Comparison of ENCODE assay signal across 21 cellular contexts in the genomic region with DNA sequence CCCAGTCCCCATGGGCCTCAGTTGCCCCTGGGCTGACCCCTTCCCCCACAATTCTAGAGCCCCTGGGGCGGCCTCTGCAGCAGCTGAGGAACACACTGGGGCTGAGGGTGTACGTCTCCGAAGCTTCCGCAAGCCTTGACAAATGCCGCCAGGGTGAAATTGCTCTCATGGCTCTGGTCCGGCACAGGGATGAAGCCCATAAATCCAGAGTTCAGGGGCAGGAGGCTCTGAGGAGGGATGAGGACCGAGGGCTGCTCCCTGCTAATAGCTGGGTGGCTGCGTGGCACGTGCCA. TPM values are rescaled to one million over a fixed set of nuclear protein-coding genes. Genes with fewer than 3 reads are reported as not detected.
DNase-seq lines count a peak whose midpoint lies in the region; ATAC-seq and TF ChIP-seq lines count a peak whose summit lies in the region.
"Had no signal": no experiment of that assay in that cellular context is flagged by ENCODE, and none has a peak within 500 bp of the region (broad histone marks: within the 10 kb centered on the region; RNA-seq: fewer than 3 reads in every experiment).

No MANE protein-coding gene starts in this region.

- H2AFZ ChIP-seq in PC-3 (ENCODE audit: low read length), result no peak overlapping the region
- H2AFZ ChIP-seq: GM23338 had no signal

- H3K36me3 Mint-ChIP-seq in endodermal cell (ENCODE audit: low read depth), result no peaks in the 10 kb centered on the region
- H3K36me3 Mint-ChIP-seq: CD14-positive monocyte; CD4-positive, alpha-beta memory T cell had no signal

- no peak for TF ChIP-seq CTCF in heart right ventricle (IDR thresholded peaks at IDR 0.05)
- TF ChIP-seq CTCF in endodermal cell (conservative IDR thresholded peaks at IDR 0.05), result no peak
- no peak for TF ChIP-seq CTCF in PC-3 (conservative IDR thresholded peaks at IDR 0.05; ENCODE audit: low read depth, low read length)
- TF ChIP-seq CTCF in foreskin keratinocyte (conservative IDR thresholded peaks at IDR 0.05), result no peak

- H3K36me3 ChIP-seq in heart right ventricle, result no peaks in the 10 kb centered on the region
- H3K36me3 ChIP-seq in endodermal cell (ENCODE audit: control insufficient read depth, insufficient read depth, low read length), result no peaks in the 10 kb centered on the region
- H3K36me3 ChIP-seq in PC-3 (ENCODE audit: low read depth, low read length), result no peaks in the 10 kb centered on the region
- H3K36me3 ChIP-seq: BLaER1 had no signal

- H3K9ac ChIP-seq in endodermal cell (ENCODE audit: extremely low read depth, low read length, poor library complexity, severe bottlenecking) (no peak overlapping the region), PC-3 (ENCODE audit: low read length) (no peak overlapping the region)
- H3K9ac ChIP-seq: BLaER1 had no signal

- peaks cover 5% of the 10 kb centered on the region for H3K27me3 Mint-ChIP-seq in endodermal cell (ENCODE audit: insufficient read depth)

- intact Hi-C loops in cardiac septum (cut with DNase I), result no loop called here
- intact Hi-C loops in heart right ventricle (cut with DNase I), result no loop called here
- intact Hi-C loops in sciatic nerve (cut with DNase I), result no loop called here
- intact Hi-C loops in PC-3 (cut with micrococcal nuclease), result no loop called here

- H3K4me1 Mint-ChIP-seq in endodermal cell, result no peaks in the 10 kb centered on the region
- H3K4me1 Mint-ChIP-seq: CD14-positive monocyte; CD4-positive, alpha-beta memory T cell; GM23338 had no signal

- peaks cover 0 to 60% (median 9%) of the 10 kb centered on the region in 7 donors for H3K27me3 ChIP-seq in heart right ventricle
- no peaks in the 10 kb centered on the region for H3K27me3 ChIP-seq in endodermal cell (ENCODE audit: control insufficient read depth, insufficient read depth, low read length, poor library complexity, severe bottlenecking)
- peaks cover 25% of the 10 kb centered on the region for H3K27me3 ChIP-seq in PC-3 (ENCODE audit: low read length)
- H3K27me3 ChIP-seq in foreskin keratinocyte, result peaks cover 2% of the 10 kb centered on the region
- H3K27me3 ChIP-seq: BLaER1 had no signal

- WGBS in heart right ventricle, 2 donors, result 82 to 84% methylated on average over 9 of the region's 9 CpGs
- 85 to 93% methylated on average over 5 to 9 of the region's 9 CpGs for WGBS in endodermal cell (ENCODE audit: insufficient coverage in 1 of 2, insufficient read length in 1 of 2), 2 experiments

- no peak overlapping the region for H3K27ac Mint-ChIP-seq in endodermal cell
- H3K27ac Mint-ChIP-seq: CD14-positive monocyte, GM23338, HFFc6 had no signal

- DNase-seq in cardiac septum (ENCODE audit: low spot score) (peak; percentile 49), heart right ventricle (no peak), endodermal cell (peak; percentile 27), sciatic nerve (ENCODE audit: low spot score) (peak; percentile 50), PC-3 (no peak), NCI-H2081 (lab: John Stamatoyannopoulos, UW) (no peak), foreskin keratinocyte (no peak)
- DNase-seq: 8988T; CD4-positive, alpha-beta memory T cell; DMS153; DMS79; GDM1; HFFc6 had no signal

- peaks cover under 1% of the 10 kb centered on the region for H3K9me3 Mint-ChIP-seq in endodermal cell
- H3K9me3 Mint-ChIP-seq: HFFc6 had no signal

- H4K20me1 ChIP-seq in PC-3 (ENCODE audit: low read length), result no peaks in the 10 kb centered on the region
- H4K20me1 ChIP-seq: BLaER1 had no signal

- CTCF ChIA-PET in PC-3 (lab: Charles Lee), result no interaction called here

- H3K4me3 ChIP-seq in heart right ventricle, result no peak overlapping the region
- no peak overlapping the region for H3K4me3 ChIP-seq in endodermal cell (ENCODE audit: low read length)
- H3K4me3 ChIP-seq in PC-3 (ENCODE audit: low read length), result no peak overlapping the region
- H3K4me3 ChIP-seq: BLaER1, GM23338 had no signal

- BruUV-seq in PC-3 (replicated peaks; lab: Mats Ljungman, UMichigan), result no TSS peak

- no peaks in the 10 kb centered on the region for H3K9me2 ChIP-seq in PC-3 (replicated peaks; ENCODE audit: low read length)

- ATAC-seq in heart right ventricle (no peak), sciatic nerve (no peak), PC-3 (no peak), foreskin keratinocyte (no peak)
- ATAC-seq: GM23338, HCT116 had no signal

- POLR2A ChIA-PET in PC-3 (lab: Charles Lee; ENCODE audit: unreplicated experiment), result no interaction called here

- no peak overlapping the region for H3K4me2 ChIP-seq in PC-3 (ENCODE audit: low read length)
- H3K4me2 ChIP-seq: BLaER1, GM23338 had no signal

- H3K27ac ChIP-seq in heart right ventricle (no peak overlapping the region), endodermal cell (ENCODE audit: low read depth, low read length) (no peak overlapping the region), PC-3 (ENCODE audit: low read length) (no peak overlapping the region), foreskin keratinocyte (no peak overlapping the region)
- H3K27ac ChIP-seq: BLaER1, HL-60 had no signal

- no peak overlapping the region for H3K4me3 Mint-ChIP-seq in endodermal cell
- H3K4me3 Mint-ChIP-seq: CD14-positive monocyte; CD4-positive, alpha-beta memory T cell; GM23338; HFFc6 had no signal

- no peaks in the 10 kb centered on the region for H3K9me3 ChIP-seq in heart right ventricle
- no peaks in the 10 kb centered on the region for H3K9me3 ChIP-seq in endodermal cell (ENCODE audit: control insufficient read depth, low read length)
- H3K9me3 ChIP-seq in PC-3 (ENCODE audit: low read length), result no peaks in the 10 kb centered on the region

- H3K4me1 ChIP-seq in heart right ventricle, result no peaks in the 10 kb centered on the region
- no peaks in the 10 kb centered on the region for H3K4me1 ChIP-seq in endodermal cell (ENCODE audit: control insufficient read depth, insufficient read depth, low read length)
- no peaks in the 10 kb centered on the region for H3K4me1 ChIP-seq in PC-3 (ENCODE audit: insufficient read depth, low read length)
- H3K4me1 ChIP-seq in foreskin keratinocyte, result no peaks in the 10 kb centered on the region
- H3K4me1 ChIP-seq: BLaER1 had no signal

- no peaks in the 10 kb centered on the region for H3K79me2 ChIP-seq in PC-3 (ENCODE audit: low read length)

- H3F3A ChIP-seq in PC-3 (ENCODE audit: low read length, unreplicated experiment), result no peaks in the 10 kb centered on the region

RNA-seq across cellular contexts. Expression of a gene that starts 27.1 kb away (rescaled TPM):
- not detected for total RNA-seq in cardiac septum
- not detected for total RNA-seq in heart right ventricle
- not detected for polyA plus RNA-seq in heart right ventricle
- total RNA-seq in endodermal cell, result not detected
- not detected for polyA plus RNA-seq in endodermal cell (2013, experiment 1 of 2)
- not detected for polyA plus RNA-seq in endodermal cell (2013, experiment 2 of 2)
- total RNA-seq in sciatic nerve, result not detected
- total RNA-seq in PC-3 (2014; rRNA removed), result not detected in 2 replicates
- not detected in 2 replicates for total RNA-seq in foreskin keratinocyte
- polyA plus RNA-seq in foreskin keratinocyte, result not detected in 2 replicates
- total RNA-seq: A673; CD4-positive, alpha-beta memory T cell; GM23338; HT1080 had no signal
- polyA plus RNA-seq: AG04450; CD14-positive monocyte; CD4-positive, alpha-beta memory T cell had no signal

RNA-seq across cellular contexts. Expression of a gene that starts 31.4 kb away (rescaled TPM):
- 149 TPM for total RNA-seq in cardiac septum
- 100 to 1,000 TPM; 135 to 229 (median 165) TPM for total RNA-seq in heart right ventricle
- 100 to 1,000 TPM; 291 to 495 TPM for polyA plus RNA-seq in heart right ventricle
- total RNA-seq in endodermal cell, result 100 to 1,000 TPM; 151 to 161 TPM
- polyA plus RNA-seq in endodermal cell (2013, experiment 1 of 2), result 175 TPM
- 183 TPM for polyA plus RNA-seq in endodermal cell (2013, experiment 2 of 2)
- 124 TPM for total RNA-seq in sciatic nerve
- total RNA-seq in PC-3 (2014; rRNA removed), result 317 and 473 TPM in 2 replicates
- 150 and 161 TPM in 2 replicates for total RNA-seq in foreskin keratinocyte
- polyA plus RNA-seq in foreskin keratinocyte, result 316 and 358 TPM in 2 replicates

Comparison
In these comparisons a context has a peak if more than half of its experiments do, and no peak if none do; other contexts are left out.
1. DNase-seq: peak in cardiac septum (single experiment), endodermal cell (single experiment) and sciatic nerve (single experiment); none in heart right ventricle (0 of 2), PC-3 (single experiment), NCI-H2081 (0 of 2) and foreskin keratinocyte (0 of 2).